17 cellular contexts compared by ENCODE assay signal in genomic region chr21:39610705-39611104, GRCh38. TPM values are rescaled to one million over a fixed set of nuclear protein-coding genes. Genes with fewer than 3 reads are reported as not detected.
DNase-seq lines count a peak whose midpoint lies in the region; ATAC-seq and FAIRE-seq lines count a peak whose summit lies in the region.
"Had no signal": no experiment of that assay in that cellular context is flagged by ENCODE, and none has a peak within 500 bp of the region (broad histone marks: within the 10 kb centered on the region; RNA-seq: fewer than 3 reads in every experiment).

No MANE protein-coding gene starts in this region.

- H3K27me3 ChIP-seq in H7 (ENCODE audit: control insufficient read depth, insufficient read depth, low read length) (no peaks in the 10 kb centered on the region), SJCRH30 (no peaks in the 10 kb centered on the region), iPS-20b (ENCODE audit: insufficient read depth, low read length) (no peaks in the 10 kb centered on the region)

- H3K27ac ChIP-seq in SJCRH30, result peak overlapping the region; percentile 61
- H3K27ac ChIP-seq in iPS-20b (ENCODE audit: low read length), result peak overlapping the region; percentile 37
- H3K27ac ChIP-seq: prostate gland had no signal

- peaks cover 2% of the 10 kb centered on the region; the same call in 1 of the 2 replicates for H3K36me3 ChIP-seq in H7 (replicated peaks; ENCODE audit: control insufficient read depth, insufficient read depth, low read length)
- no peaks in the 10 kb centered on the region for H3K36me3 ChIP-seq in SJCRH30
- peaks cover 35% of the 10 kb centered on the region for H3K36me3 ChIP-seq in iPS-20b (ENCODE audit: insufficient read depth, low read depth, low read length)
- H3K36me3 ChIP-seq: prostate gland had no signal

- H3K4me1 ChIP-seq in SJCRH30 (peaks cover 11% of the 10 kb centered on the region), iPS-20b (ENCODE audit: insufficient read depth, low read length) (peaks cover 31% of the 10 kb centered on the region)
- H3K4me1 ChIP-seq: prostate gland had no signal

- ATAC-seq in HG03025 (IDR thresholded peaks at IDR 0.05; ENCODE audit: low FRiP score, unreplicated experiment), result no peak
- ATAC-seq: GM12878 had no signal

- DNase-seq in A172 (ENCODE audit: low spot score) (peak; percentile 61), H7 (peak; percentile 86), SJCRH30 (peak; percentile 75 to 79), NCI-H2196 (lab: John Stamatoyannopoulos, UW; ENCODE audit: unreplicated experiment) (no peak), GM19239 (ENCODE audit: insufficient read length, low spot score) (no peak)
- DNase-seq in stimulated activated CD4-positive, alpha-beta T cell treated with anti-CD3 and anti-CD28 coated beads, Interleukin-4, amount 100 ng/mL, for 4 hours, result no peak
- DNase-seq: activated CD4-positive, CD25-positive, alpha-beta regulatory T cell; activated CD8-positive, alpha-beta memory T cell treated with anti-CD3 and anti-CD28 coated beads, Interleukin-2, amount 50 U/mL, for 4 hours; activated naive CD4-positive, alpha-beta T cell treated with anti-CD3 and anti-CD28 coated beads, Interleukin-2, amount 50 U/mL, for 16 hours; central memory CD4-positive, alpha-beta T cell; NCI-H446 treated with DMSO at 0.1 percent for 48 hours; T-helper 1 cell had no signal

- H3K9me3 ChIP-seq in SJCRH30 (replicated peaks) (no peaks in the 10 kb centered on the region), iPS-20b (ENCODE audit: insufficient read depth, low read depth, low read length) (no peaks in the 10 kb centered on the region)
- H3K9me3 ChIP-seq: prostate gland had no signal

- no peak overlapping the region for H3K4me3 ChIP-seq in H7 (ENCODE audit: insufficient read depth, low read depth, low read length)
- no peak overlapping the region; the same call in 1 of the 2 replicates for H3K4me3 ChIP-seq in SJCRH30
- H3K4me3 ChIP-seq in iPS-20b (ENCODE audit: low read length), result peak overlapping the region; percentile 96
- H3K4me3 ChIP-seq: GM12878, prostate gland had no signal

- peak overlapping the region; percentile 78; the same call in 1 of the 2 replicates for H3K9ac ChIP-seq in iPS-20b (ENCODE audit: low read depth, low read length)

- no peak for FAIRE-seq in GM19239 (lab: Jason Lieb, UNC)
- FAIRE-seq: frontal cortex, GM12878 had no signal

RNA-seq across cellular contexts. Expression of gene B3GALT5, which starts 2.0 kb away (rescaled TPM):
- total RNA-seq in A172 (2014; rRNA removed; shearing (Covaris generic)), result 0.14 and 0.48 TPM in 2 replicates
- 3.7 and 5.7 TPM in 2 replicates for total RNA-seq in H7 (2014; rRNA removed; shearing (Covaris generic))
- total RNA-seq in SJCRH30 (2014; rRNA removed; shearing (Covaris generic)), result 4.8 and 5.4 TPM in 2 replicates

Comparison
In these comparisons a context has a peak if more than half of its experiments do, and no peak if none do; other contexts are left out.
1. DNase-seq: peak in A172 (single experiment), H7 (single experiment) and SJCRH30 (2 of 2); none in stimulated activated CD4-positive, alpha-beta T cell treated with anti-CD3 and anti-CD28 coated beads, Interleukin-4, amount 100 ng/mL, for 4 hours (0 of 2), NCI-H2196 (single experiment) and GM19239 (single experiment).